ENCODE assay signal across 18 cellular contexts in genomic region chr5:153233933-153234332, GRCh38.
DNase-seq lines count a peak whose midpoint lies in the region; ATAC-seq and TF ChIP-seq lines count a peak whose summit lies in the region.
"Had no signal": no experiment of that assay in that cellular context is flagged by ENCODE, and none has a peak within 500 bp of the region (broad histone marks: within the 10 kb centered on the region; RNA-seq: fewer than 3 reads in every experiment).

No MANE protein-coding gene starts in this region.

- no peak for TF ChIP-seq CTCF in left ventricle myocardium inferior (IDR thresholded peaks at IDR 0.05; ENCODE audit: borderline replicate concordance)

- H3K36me3 ChIP-seq in left ventricle myocardium inferior: no peaks in the 10 kb centered on the region
- H3K36me3 ChIP-seq: BLaER1 had no signal

- H3K4me3 ChIP-seq in left ventricle myocardium inferior: no peak overlapping the region
- H3K4me3 ChIP-seq: BLaER1, GM23248 had no signal

- H3K9me3 ChIP-seq in left ventricle myocardium inferior (replicated peaks): no peaks in the 10 kb centered on the region
- H3K9me3 ChIP-seq: BLaER1 had no signal

- in situ Hi-C loops in G401 (cut with HindIII; ENCODE audit: low sequenced_read_pairs): no loop called here

- no peaks in the 10 kb centered on the region for H3K4me1 ChIP-seq in left ventricle myocardium inferior
- H3K4me1 ChIP-seq: BLaER1 had no signal

- no peak for DNase-seq in Right ventricle myocardium superior
- no peak for DNase-seq in left ventricle myocardium inferior
- DNase-seq in Ammon's horn (ENCODE audit: low spot score): peak; percentile 53
- peak; percentile 6 for DNase-seq in G401 (ENCODE audit: low spot score)
- peak; percentile 6 for DNase-seq in globus pallidus (ENCODE audit: low spot score)
- no peak for DNase-seq in cortex of kidney (lab: John Stamatoyannopoulos, UW)
- DNase-seq: CD4-positive, CD25-positive, alpha-beta regulatory T cell; CD8-positive, alpha-beta T cell; DMS 273 treated with DMSO at 0.1 percent for 48 hours; DMS79; EL; GF-D8; GM23248; H7; HCEC 1CT had no signal

- no peak overlapping the region for H3K27ac ChIP-seq in left ventricle myocardium inferior (replicated peaks)
- H3K27ac ChIP-seq: BLaER1, C4-2B, GM23248 had no signal

- peaks cover 8% of the 10 kb centered on the region for H3K27me3 ChIP-seq in left ventricle myocardium inferior (ENCODE audit: low read depth)
- H3K27me3 ChIP-seq: BLaER1 had no signal

- ATAC-seq in Right ventricle myocardium superior (ENCODE audit: poor library complexity) (peak; percentile 55), GM21529 (IDR thresholded peaks at IDR 0.05; ENCODE audit: unreplicated experiment) (no peak)
- ATAC-seq: CD8-positive, alpha-beta T cell had no signal

- intact Hi-C loops in Right ventricle myocardium superior (cut with DNase I) (no loop called here), left ventricle myocardium inferior (cut with micrococcal nuclease) (no loop called here)

Comparison
In these comparisons a context has a peak if more than half of its experiments do, and no peak if none do; other contexts are left out.
1. DNase-seq: peak in Ammon's horn (single experiment), G401 (single experiment) and globus pallidus (single experiment); none in Right ventricle myocardium superior (single experiment), left ventricle myocardium inferior (single experiment) and cortex of kidney (single experiment).